21 cellular contexts compared by ENCODE assay signal in the genomic region with DNA sequence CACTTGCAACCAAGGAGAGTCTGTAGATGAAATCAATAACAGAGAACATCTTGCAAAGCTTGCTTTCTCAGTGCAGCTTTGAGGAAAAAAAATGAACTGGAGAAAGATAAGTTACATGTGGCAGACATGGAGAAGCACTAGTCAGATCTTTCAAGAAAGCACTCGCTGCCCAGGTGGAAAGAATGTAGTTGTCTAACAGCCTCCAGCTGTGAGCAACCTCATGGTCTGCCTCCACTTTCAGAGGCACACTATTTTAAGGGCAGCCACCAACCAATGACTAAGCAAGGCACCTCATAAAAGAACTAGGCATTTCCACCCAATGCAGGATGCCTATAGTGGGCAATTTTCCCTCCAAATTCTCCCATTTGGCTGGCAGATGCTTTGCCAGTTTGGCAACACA.
"Had no signal": no experiment of that assay in that cellular context is flagged by ENCODE, and none has a peak within 500 bp of the region (broad histone marks: within the 10 kb centered on the region; RNA-seq: fewer than 3 reads in every experiment).

No MANE protein-coding gene starts in this region.

- H3K27me3 ChIP-seq: SJSA1 had no signal

- H3K27ac ChIP-seq: SJSA1, SK-N-MC had no signal

- ATAC-seq: HepG2 had no signal

- H3K4me3 ChIP-seq: SJSA1, SK-N-MC had no signal

- H3K9me3 ChIP-seq: SJSA1 had no signal

- DNase-seq: IMR-90, Karpas-422, KG1, NCI-H1092, NCI-H1105 treated with DMSO at 0.1 percent for 48 hours, NCI-H1417 treated with DMSO at 0.1 percent for 48 hours, NCI-H146, NCI-H1694 treated with DMSO at 0.1 percent for 48 hours, NCI-H1930, NCI-H2081, NCI-H2107, NCI-H2227 treated with DMSO at 0.1 percent for 48 hours, NCI-H524, NCI-H526 treated with DMSO at 0.1 percent for 48 hours, NCI-H748 treated with DMSO at 0.1 percent for 48 hours, Right ventricle myocardium superior, RPMI8226, SIG-M5 had no signal

- H3K4me1 ChIP-seq: SJSA1 had no signal

- H3K36me3 ChIP-seq: SJSA1 had no signal
